ENCODE assay signal across 1 cellular context in the genomic region with DNA sequence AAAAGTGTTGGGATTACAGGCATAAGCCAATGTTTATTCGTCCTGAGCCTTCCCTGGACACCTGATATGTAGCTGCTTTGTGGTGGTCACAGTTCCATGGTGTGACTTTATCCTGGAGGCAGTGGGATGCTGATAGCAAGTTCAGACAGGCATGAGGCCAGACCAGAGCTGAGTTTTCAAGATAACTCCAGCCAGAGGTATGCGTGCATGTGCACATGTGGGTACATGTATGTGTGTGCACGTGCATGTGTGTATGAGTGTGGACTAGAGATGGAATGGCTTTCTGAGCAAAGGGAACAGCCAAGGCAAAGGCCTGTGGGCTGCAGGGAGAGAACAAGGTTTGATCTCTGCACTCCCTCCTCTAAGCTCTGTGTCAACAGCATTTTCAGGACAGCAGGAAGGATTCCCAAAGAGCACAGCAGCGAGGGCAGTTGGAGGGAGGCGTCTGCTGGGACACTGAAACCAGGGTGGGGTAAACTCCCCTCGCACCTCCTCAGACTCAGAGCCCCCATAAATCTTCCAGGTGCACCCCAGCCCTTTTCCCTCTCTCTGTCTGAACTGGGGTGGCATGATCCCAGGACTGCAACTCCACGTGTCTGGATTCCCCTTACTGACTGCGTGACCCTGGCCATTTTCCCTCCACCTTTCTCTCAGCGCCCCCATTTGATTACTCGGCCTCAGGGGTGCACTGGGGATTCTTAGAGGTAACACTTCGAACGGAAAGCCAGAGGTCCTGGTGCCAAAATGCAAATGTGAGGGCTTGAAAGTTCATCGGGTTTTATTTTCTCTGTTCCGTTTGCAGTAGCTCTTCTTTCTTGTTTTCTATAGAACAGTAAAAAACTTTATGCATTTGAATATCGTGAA.
TF ChIP-seq lines count a peak whose summit lies in the region.

No MANE protein-coding gene starts in this region.

TF ChIP-seq in HepG2, 621 proteins besides CTCF, POLR2A, EP300 and RAD21 (continued from another document and continues in another):
- TF ChIP-seq, protein P1, sequence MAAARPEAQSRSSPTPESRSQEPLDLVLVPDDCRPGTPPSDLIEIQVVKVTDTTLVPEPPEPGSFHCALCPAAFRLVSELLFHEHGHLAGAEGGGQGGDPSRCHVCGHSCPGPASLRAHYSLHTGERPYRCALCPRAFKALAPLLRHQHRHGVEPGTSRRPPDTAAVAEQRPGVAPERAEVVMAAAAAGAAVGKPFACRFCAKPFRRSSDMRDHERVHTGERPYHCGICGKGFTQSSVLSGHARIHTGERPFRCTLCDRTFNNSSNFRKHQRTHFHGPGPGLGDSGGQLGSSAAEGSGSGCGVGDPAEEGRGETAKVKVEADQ (CRISPR knock-in tag; IDR thresholded peaks at IDR 0.05; ENCODE audit: borderline replicate concordance) = no peak
- 0 out of 2 replicates have a peak, but pooled peaks have one; percentile 57 for TF ChIP-seq ZNF557 (CRISPR knock-in tag; IDR thresholded peaks at IDR 0.05)
- peak; percentile 22 for TF ChIP-seq YY1 (IDR thresholded peaks at IDR 0.05; ENCODE audit: insufficient read depth, insufficient replicate concordance, low read depth, low read length)
- 0 out of 2 replicates have a peak, but pooled peaks have one; percentile 64 for TF ChIP-seq RXRB (CRISPR knock-in tag; IDR thresholded peaks at IDR 0.05; ENCODE audit: borderline replicate concordance)
- peak; percentile 9; the same call in 1 of the 2 replicates for TF ChIP-seq NR2F6 (IDR thresholded peaks at IDR 0.05)
- peak; percentile 60 for TF ChIP-seq NR2F6 (CRISPR knock-in tag; IDR thresholded peaks at IDR 0.05)
- TF ChIP-seq NR2F2 (IDR thresholded peaks at IDR 0.05; ENCODE audit: borderline replicate concordance, low read depth) = no peak
- TF ChIP-seq, protein P2, sequence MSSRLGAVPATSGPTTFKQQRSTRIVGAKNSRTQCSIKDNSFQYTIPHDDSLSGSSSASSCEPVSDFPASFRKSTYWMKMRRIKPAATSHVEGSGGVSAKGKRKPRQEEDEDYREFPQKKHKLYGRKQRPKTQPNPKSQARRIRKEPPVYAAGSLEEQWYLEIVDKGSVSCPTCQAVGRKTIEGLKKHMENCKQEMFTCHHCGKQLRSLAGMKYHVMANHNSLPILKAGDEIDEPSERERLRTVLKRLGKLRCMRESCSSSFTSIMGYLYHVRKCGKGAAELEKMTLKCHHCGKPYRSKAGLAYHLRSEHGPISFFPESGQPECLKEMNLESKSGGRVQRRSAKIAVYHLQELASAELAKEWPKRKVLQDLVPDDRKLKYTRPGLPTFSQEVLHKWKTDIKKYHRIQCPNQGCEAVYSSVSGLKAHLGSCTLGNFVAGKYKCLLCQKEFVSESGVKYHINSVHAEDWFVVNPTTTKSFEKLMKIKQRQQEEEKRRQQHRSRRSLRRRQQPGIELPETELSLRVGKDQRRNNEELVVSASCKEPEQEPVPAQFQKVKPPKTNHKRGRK (CRISPR knock-in tag; IDR thresholded peaks at IDR 0.05) = 0 out of 2 replicates have a peak, but pooled peaks have one; percentile 52
- TF ChIP-seq, protein P3, sequence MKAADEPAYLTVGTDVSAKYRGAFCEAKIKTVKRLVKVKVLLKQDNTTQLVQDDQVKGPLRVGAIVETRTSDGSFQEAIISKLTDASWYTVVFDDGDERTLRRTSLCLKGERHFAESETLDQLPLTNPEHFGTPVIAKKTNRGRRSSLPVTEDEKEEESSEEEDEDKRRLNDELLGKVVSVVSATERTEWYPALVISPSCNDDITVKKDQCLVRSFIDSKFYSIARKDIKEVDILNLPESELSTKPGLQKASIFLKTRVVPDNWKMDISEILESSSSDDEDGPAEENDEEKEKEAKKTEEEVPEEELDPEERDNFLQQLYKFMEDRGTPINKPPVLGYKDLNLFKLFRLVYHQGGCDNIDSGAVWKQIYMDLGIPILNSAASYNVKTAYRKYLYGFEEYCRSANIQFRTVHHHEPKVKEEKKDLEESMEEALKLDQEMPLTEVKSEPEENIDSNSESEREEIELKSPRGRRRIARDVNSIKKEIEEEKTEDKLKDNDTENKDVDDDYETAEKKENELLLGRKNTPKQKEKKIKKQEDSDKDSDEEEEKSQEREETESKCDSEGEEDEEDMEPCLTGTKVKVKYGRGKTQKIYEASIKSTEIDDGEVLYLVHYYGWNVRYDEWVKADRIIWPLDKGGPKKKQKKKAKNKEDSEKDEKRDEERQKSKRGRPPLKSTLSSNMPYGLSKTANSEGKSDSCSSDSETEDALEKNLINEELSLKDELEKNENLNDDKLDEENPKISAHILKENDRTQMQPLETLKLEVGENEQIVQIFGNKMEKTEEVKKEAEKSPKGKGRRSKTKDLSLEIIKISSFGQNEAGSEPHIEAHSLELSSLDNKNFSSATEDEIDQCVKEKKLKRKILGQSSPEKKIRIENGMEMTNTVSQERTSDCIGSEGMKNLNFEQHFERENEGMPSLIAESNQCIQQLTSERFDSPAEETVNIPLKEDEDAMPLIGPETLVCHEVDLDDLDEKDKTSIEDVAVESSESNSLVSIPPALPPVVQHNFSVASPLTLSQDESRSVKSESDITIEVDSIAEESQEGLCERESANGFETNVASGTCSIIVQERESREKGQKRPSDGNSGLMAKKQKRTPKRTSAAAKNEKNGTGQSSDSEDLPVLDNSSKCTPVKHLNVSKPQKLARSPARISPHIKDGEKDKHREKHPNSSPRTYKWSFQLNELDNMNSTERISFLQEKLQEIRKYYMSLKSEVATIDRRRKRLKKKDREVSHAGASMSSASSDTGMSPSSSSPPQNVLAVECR (CRISPR knock-in tag; IDR thresholded peaks at IDR 0.05; ENCODE audit: borderline replicate concordance) = peak; percentile 53; the same call in 1 of the 2 replicates
- TF ChIP-seq, protein P4, sequence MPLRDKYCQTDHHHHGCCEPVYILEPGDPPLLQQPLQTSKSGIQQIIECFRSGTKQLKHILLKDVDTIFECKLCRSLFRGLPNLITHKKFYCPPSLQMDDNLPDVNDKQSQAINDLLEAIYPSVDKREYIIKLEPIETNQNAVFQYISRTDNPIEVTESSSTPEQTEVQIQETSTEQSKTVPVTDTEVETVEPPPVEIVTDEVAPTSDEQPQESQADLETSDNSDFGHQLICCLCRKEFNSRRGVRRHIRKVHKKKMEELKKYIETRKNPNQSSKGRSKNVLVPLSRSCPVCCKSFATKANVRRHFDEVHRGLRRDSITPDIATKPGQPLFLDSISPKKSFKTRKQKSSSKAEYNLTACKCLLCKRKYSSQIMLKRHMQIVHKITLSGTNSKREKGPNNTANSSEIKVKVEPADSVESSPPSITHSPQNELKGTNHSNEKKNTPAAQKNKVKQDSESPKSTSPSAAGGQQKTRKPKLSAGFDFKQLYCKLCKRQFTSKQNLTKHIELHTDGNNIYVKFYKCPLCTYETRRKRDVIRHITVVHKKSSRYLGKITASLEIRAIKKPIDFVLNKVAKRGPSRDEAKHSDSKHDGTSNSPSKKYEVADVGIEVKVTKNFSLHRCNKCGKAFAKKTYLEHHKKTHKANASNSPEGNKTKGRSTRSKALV (CRISPR knock-in tag; IDR thresholded peaks at IDR 0.05) = 0 out of 2 replicates have a peak, but pooled peaks have one; percentile 49
- no peak for TF ChIP-seq TGIF2 (CRISPR knock-in tag; IDR thresholded peaks at IDR 0.05)
- TF ChIP-seq NCOA1 (CRISPR knock-in tag; IDR thresholded peaks at IDR 0.05) = no peak
- TF ChIP-seq ZNF256 (CRISPR knock-in tag; conservative IDR thresholded peaks at IDR 0.05) = 0 out of 2 replicates have a peak, but pooled peaks have one; percentile 16
- TF ChIP-seq, protein P5, sequence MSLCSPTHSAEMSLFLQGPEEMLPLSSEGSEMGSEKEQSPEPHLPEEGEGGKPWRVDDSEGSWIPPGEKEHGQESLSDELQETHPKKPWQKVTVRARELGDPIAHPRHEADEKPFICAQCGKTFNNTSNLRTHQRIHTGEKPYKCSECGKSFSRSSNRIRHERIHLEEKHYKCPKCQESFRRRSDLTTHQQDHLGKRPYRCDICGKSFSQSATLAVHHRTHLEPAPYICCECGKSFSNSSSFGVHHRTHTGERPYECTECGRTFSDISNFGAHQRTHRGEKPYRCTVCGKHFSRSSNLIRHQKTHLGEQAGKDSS (CRISPR knock-in tag; IDR thresholded peaks at IDR 0.05; ENCODE audit: borderline replicate concordance, low read depth) = peak; percentile 35; the same call in 1 of the 2 replicates
- no peak for TF ChIP-seq MEF2D (CRISPR knock-in tag; IDR thresholded peaks at IDR 0.05)
- peak; percentile 88 for TF ChIP-seq ZMYM4 (CRISPR knock-in tag; IDR thresholded peaks at IDR 0.05)
- peak; percentile 81; the same call in 1 of the 2 replicates for TF ChIP-seq SPEN (CRISPR knock-in tag; IDR thresholded peaks at IDR 0.05; ENCODE audit: low read depth)
- no peak for TF ChIP-seq SMARCC2 (IDR thresholded peaks at IDR 0.05)
- TF ChIP-seq ZNF263 (CRISPR knock-in tag; IDR thresholded peaks at IDR 0.05) = peak; percentile 95
- TF ChIP-seq ZNF124 (CRISPR knock-in tag; IDR thresholded peaks at IDR 0.05) = no peak
- TF ChIP-seq SAP130 (CRISPR knock-in tag; IDR thresholded peaks at IDR 0.05; ENCODE audit: low read depth) = peak; percentile 65; the same call in 1 of the 2 replicates
- TF ChIP-seq ZNF616 (CRISPR knock-in tag; IDR thresholded peaks at IDR 0.05; ENCODE audit: low read depth) = 0 out of 2 replicates have a peak, but pooled peaks have one; percentile 42
- TF ChIP-seq ZNF121 (CRISPR knock-in tag; IDR thresholded peaks at IDR 0.05) = peak; percentile 75
- TF ChIP-seq ZSCAN25 (CRISPR knock-in tag; IDR thresholded peaks at IDR 0.05) = peak; percentile 58; the same call in 1 of the 2 replicates
- TF ChIP-seq PHF20 (CRISPR knock-in tag; IDR thresholded peaks at IDR 0.05) = peak; percentile 34; the same call in 1 of the 2 replicates
- TF ChIP-seq ZNF510 (CRISPR knock-in tag; IDR thresholded peaks at IDR 0.05; ENCODE audit: low read depth) = no peak
- no peak for TF ChIP-seq NR2C2 (CRISPR knock-in tag; IDR thresholded peaks at IDR 0.05; ENCODE audit: borderline replicate concordance)
- TF ChIP-seq, protein P6, sequence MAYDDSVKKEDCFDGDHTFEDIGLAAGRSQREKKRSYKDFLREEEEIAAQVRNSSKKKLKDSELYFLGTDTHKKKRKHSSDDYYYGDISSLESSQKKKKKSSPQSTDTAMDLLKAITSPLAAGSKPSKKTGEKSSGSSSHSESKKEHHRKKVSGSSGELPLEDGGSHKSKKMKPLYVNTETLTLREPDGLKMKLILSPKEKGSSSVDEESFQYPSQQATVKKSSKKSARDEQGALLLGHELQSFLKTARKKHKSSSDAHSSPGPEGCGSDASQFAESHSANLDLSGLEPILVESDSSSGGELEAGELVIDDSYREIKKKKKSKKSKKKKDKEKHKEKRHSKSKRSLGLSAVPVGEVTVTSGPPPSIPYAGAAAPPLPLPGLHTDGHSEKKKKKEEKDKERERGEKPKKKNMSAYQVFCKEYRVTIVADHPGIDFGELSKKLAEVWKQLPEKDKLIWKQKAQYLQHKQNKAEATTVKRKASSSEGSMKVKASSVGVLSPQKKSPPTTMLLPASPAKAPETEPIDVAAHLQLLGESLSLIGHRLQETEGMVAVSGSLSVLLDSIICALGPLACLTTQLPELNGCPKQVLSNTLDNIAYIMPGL (CRISPR knock-in tag; IDR thresholded peaks at IDR 0.05; ENCODE audit: borderline replicate concordance in 1 of 2, low read depth in 1 of 2) = peak in 1 of 2 experiments; percentile 61; a peak in 1 of 4 replicates
- TF ChIP-seq ZFP62 (CRISPR knock-in tag; IDR thresholded peaks at IDR 0.05) = no peak
- TF ChIP-seq ZNF839 (CRISPR knock-in tag; IDR thresholded peaks at IDR 0.05; ENCODE audit: borderline replicate concordance) = peak; percentile 25; the same call in 1 of the 2 replicates
- peak; percentile 69; the same call in 1 of the 2 replicates for TF ChIP-seq NRL (CRISPR knock-in tag; IDR thresholded peaks at IDR 0.05; ENCODE audit: borderline replicate concordance)
- TF ChIP-seq, protein P7, sequence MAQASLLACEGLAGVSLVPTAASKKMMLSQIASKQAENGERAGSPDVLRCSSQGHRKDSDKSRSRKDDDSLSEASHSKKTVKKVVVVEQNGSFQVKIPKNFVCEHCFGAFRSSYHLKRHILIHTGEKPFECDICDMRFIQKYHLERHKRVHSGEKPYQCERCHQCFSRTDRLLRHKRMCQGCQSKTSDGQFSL (CRISPR knock-in tag; IDR thresholded peaks at IDR 0.05) = peak; percentile 59; the same call in 1 of the 2 replicates
- 0 out of 2 replicates have a peak, but pooled peaks have one; percentile 46 for TF ChIP-seq KMT2A (CRISPR knock-in tag; IDR thresholded peaks at IDR 0.05)
- peak; percentile 87 for TF ChIP-seq SALL1 (CRISPR knock-in tag; IDR thresholded peaks at IDR 0.05)
- TF ChIP-seq HDAC6 (IDR thresholded peaks at IDR 0.05; ENCODE audit: low read depth, low read length) = no peak
- TF ChIP-seq IRF2 (CRISPR knock-in tag; IDR thresholded peaks at IDR 0.05) = peak; percentile 84
- TF ChIP-seq, protein P8, sequence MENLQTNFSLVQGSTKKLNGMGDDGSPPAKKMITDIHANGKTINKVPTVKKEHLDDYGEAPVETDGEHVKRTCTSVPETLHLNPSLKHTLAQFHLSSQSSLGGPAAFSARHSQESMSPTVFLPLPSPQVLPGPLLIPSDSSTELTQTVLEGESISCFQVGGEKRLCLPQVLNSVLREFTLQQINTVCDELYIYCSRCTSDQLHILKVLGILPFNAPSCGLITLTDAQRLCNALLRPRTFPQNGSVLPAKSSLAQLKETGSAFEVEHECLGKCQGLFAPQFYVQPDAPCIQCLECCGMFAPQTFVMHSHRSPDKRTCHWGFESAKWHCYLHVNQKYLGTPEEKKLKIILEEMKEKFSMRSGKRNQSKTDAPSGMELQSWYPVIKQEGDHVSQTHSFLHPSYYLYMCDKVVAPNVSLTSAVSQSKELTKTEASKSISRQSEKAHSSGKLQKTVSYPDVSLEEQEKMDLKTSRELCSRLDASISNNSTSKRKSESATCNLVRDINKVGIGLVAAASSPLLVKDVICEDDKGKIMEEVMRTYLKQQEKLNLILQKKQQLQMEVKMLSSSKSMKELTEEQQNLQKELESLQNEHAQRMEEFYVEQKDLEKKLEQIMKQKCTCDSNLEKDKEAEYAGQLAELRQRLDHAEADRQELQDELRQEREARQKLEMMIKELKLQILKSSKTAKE (CRISPR knock-in tag; IDR thresholded peaks at IDR 0.05; ENCODE audit: borderline replicate concordance) = no peak
- no peak for TF ChIP-seq EHMT2 (IDR thresholded peaks at IDR 0.05; ENCODE audit: borderline replicate concordance, low read depth, low read length)
- no peak; the same call in 1 of the 2 replicates for TF ChIP-seq ZSCAN30 (CRISPR knock-in tag; IDR thresholded peaks at IDR 0.05)
- no peak for TF ChIP-seq ZSCAN22 (CRISPR knock-in tag; IDR thresholded peaks at IDR 0.05)
- TF ChIP-seq CEBPG (CRISPR knock-in tag; IDR thresholded peaks at IDR 0.05) = peak; percentile 46
- no peak for TF ChIP-seq MTA3 (CRISPR knock-in tag; IDR thresholded peaks at IDR 0.05)
- TF ChIP-seq ZNF343 (CRISPR knock-in tag; IDR thresholded peaks at IDR 0.05) = no peak
- 0 out of 2 replicates have a peak, but pooled peaks have one; percentile 16 for TF ChIP-seq ZNF891 (CRISPR knock-in tag; IDR thresholded peaks at IDR 0.05)
- TF ChIP-seq RBAK (CRISPR knock-in tag; IDR thresholded peaks at IDR 0.05) = no peak
- TF ChIP-seq, protein P9, sequence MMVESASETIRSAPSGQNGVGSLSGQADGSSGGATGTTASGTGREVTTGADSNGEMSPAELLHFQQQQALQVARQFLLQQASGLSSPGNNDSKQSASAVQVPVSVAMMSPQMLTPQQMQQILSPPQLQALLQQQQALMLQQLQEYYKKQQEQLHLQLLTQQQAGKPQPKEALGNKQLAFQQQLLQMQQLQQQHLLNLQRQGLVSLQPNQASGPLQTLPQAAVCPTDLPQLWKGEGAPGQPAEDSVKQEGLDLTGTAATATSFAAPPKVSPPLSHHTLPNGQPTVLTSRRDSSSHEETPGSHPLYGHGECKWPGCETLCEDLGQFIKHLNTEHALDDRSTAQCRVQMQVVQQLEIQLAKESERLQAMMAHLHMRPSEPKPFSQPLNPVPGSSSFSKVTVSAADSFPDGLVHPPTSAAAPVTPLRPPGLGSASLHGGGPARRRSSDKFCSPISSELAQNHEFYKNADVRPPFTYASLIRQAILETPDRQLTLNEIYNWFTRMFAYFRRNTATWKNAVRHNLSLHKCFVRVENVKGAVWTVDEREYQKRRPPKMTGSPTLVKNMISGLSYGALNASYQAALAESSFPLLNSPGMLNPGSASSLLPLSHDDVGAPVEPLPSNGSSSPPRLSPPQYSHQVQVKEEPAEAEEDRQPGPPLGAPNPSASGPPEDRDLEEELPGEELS (CRISPR knock-in tag; IDR thresholded peaks at IDR 0.05) = peak; percentile 61; the same call in 1 of the 2 replicates
